Comparison of ENCODE assay signal across 2 cellular contexts in the genomic region with DNA sequence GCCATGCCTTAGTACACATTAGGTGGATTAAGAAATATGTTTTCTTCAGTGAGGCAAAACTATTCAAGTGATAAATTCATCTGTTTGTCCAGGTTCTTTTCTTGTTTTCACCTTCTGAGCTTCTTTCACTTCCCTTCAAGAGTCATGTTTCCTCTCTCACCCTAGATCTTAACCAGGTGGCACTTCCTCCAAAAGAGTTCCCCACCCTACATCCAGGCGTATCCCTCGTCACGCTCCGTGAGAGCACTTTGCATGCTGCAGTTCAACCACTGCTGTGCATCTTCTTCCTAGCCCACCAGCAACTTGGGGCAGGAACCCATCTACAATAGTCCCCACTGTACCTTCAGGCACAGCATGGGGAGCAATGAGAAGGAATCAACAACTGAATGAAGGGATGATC.
A peak's percentile ranks its signal among the peaks of the same experiment; 100 is the strongest.
TF ChIP-seq lines count a peak whose summit lies in the region.

No MANE protein-coding gene starts in this region.

TF ChIP-seq in GM12891, 5 proteins besides CTCF, POLR2A, EP300 and RAD21 (continued from another document):
- TF ChIP-seq PAX5 (IDR thresholded peaks at IDR 0.05; ENCODE audit: insufficient read depth, low read length, severe bottlenecking) = peak; percentile 88

TF ChIP-seq in HepG2, 621 proteins besides CTCF, POLR2A, EP300 and RAD21 (continued from another document):
- TF ChIP-seq, protein P1, sequence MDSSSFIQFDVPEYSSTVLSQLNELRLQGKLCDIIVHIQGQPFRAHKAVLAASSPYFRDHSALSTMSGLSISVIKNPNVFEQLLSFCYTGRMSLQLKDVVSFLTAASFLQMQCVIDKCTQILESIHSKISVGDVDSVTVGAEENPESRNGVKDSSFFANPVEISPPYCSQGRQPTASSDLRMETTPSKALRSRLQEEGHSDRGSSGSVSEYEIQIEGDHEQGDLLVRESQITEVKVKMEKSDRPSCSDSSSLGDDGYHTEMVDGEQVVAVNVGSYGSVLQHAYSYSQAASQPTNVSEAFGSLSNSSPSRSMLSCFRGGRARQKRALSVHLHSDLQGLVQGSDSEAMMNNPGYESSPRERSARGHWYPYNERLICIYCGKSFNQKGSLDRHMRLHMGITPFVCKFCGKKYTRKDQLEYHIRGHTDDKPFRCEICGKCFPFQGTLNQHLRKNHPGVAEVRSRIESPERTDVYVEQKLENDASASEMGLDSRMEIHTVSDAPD (CRISPR knock-in tag; IDR thresholded peaks at IDR 0.05) = no peak
